1 cellular context compared by ENCODE assay signal in genomic region chr19:1489463-1489971, GRCh38.
TF ChIP-seq lines count a peak whose summit lies in the region.

No MANE protein-coding gene starts in this region.

TF ChIP-seq in K562, 482 proteins besides CTCF, POLR2A, EP300 and RAD21:
- TF ChIP-seq ZKSCAN1 (IDR thresholded peaks at IDR 0.05; ENCODE audit: low read depth, low read length) (0 out of 2 replicates have a peak, but pooled peaks have one; percentile 1), ZNF764 (CRISPR knock-in tag; IDR thresholded peaks at IDR 0.05; ENCODE audit: low read depth) (no peak), CBFA2T2 (conservative IDR thresholded peaks at IDR 0.05) (no peak), NR3C1 (CRISPR knock-in tag; IDR thresholded peaks at IDR 0.05) (peak; percentile 17; the same call in 1 of the 2 replicates)
TF ChIP-seq in K562: peak in this region for 2.
